ENCODE assay signal across 10 cellular contexts in the genomic region with DNA sequence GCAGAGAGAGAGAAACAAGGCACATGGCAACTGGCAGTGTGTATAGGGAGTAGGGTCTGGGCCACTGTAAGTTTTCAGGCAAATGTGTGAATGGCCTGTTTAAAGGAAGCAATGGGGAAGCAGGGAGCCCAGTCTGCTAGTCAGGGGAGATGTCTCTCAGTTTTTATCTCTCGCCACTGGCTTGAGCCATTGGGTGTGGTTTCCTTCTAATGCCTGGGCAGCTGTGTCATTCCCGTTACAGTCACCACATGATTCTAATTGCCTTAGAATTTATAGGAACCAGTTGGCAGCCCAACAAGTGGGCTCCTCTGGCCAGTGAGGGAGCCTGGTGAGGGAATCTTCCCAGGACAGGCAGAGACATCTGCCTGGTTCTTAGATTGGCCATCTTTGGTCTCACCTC.
DNase-seq lines count a peak whose midpoint lies in the region; ATAC-seq and TF ChIP-seq lines count a peak whose summit lies in the region.
"Had no signal": no experiment of that assay in that cellular context is flagged by ENCODE, and none has a peak within 500 bp of the region (broad histone marks: within the 10 kb centered on the region; RNA-seq: fewer than 3 reads in every experiment).

No MANE protein-coding gene starts in this region.

- no peak overlapping the region for H3K56ac ChIP-seq in mesendoderm (ENCODE audit: low read length)

- H3K23ac ChIP-seq in mesendoderm (ENCODE audit: low read length) = no peak overlapping the region

- in situ Hi-C loops in brain microvascular endothelial cell (cut with HindIII; ENCODE audit: low pct_ligation_motif_present, low sequenced_read_pairs) = no loop called here

- ATAC-seq in HG02852 (IDR thresholded peaks at IDR 0.05; ENCODE audit: unreplicated experiment) = no peak
- ATAC-seq: body of pancreas had no signal

- H4K8ac ChIP-seq in mesendoderm (ENCODE audit: low read depth, low read length) = no peak overlapping the region

- no peak overlapping the region for H2BK5ac ChIP-seq in mesendoderm (ENCODE audit: low read length)

- WGBS in mesendoderm (ENCODE audit: extremely low coverage, insufficient coverage, low lambda C conversion rate) = no CpG with 5 or more reads among the region's 2 CpGs

- POLR2A ChIA-PET in GM10248 (lab: Yijun Ruan, JAX) = no interaction called here

- H3K27me3 ChIP-seq in MG63 (no peaks in the 10 kb centered on the region), brain microvascular endothelial cell (replicated peaks) (no peaks in the 10 kb centered on the region), mesendoderm (ENCODE audit: insufficient read depth, low read length, poor library complexity) (no peaks in the 10 kb centered on the region)
- H3K27me3 ChIP-seq: body of pancreas had no signal

- no peak overlapping the region for H3K9ac ChIP-seq in mesendoderm (ENCODE audit: low read length)

- H3K27ac ChIP-seq in brain microvascular endothelial cell (no peak overlapping the region), mesendoderm (ENCODE audit: low read depth, low read length) (no peak overlapping the region)
- H3K27ac ChIP-seq: body of pancreas had no signal

- DNase-seq in DMS 273 treated with DMSO at 0.1 percent for 48 hours (lab: John Stamatoyannopoulos, UW) = peak; percentile 19
- DNase-seq in MG63 = peak; percentile 90
- peak; percentile 59 for DNase-seq in brain microvascular endothelial cell
- peak; percentile 74 for DNase-seq in mesendoderm
- no peak for DNase-seq in GM10248 (ENCODE audit: extremely low spot score)
- DNase-seq in posterior vena cava (ENCODE audit: low spot score) = no peak
- no peak for DNase-seq in D341Med (ENCODE audit: low spot score)
- DNase-seq: nephron progenitor cell had no signal

- H3K4me1 ChIP-seq in mesendoderm (ENCODE audit: control insufficient read depth, low read depth, low read length) = no peaks in the 10 kb centered on the region
- H3K4me1 ChIP-seq: body of pancreas had no signal

- intact Hi-C loops in posterior vena cava (cut with DNase I) = no loop called here

- no peak overlapping the region for H3K4me2 ChIP-seq in mesendoderm (ENCODE audit: low read length)

- H3K79me2 ChIP-seq in mesendoderm (ENCODE audit: control insufficient read depth, insufficient read depth, low read length) = no peaks in the 10 kb centered on the region

- TF ChIP-seq CTCF in brain microvascular endothelial cell (IDR thresholded peaks at IDR 0.05; ENCODE audit: low read depth, low read length, missing control alignments) (no peak), GM10248 (IDR thresholded peaks at IDR 0.05; ENCODE audit: control extremely low read depth, extremely low read depth, low read depth, missing control alignments) (no peak)

- H3K4me3 ChIP-seq in MG63 = no peak overlapping the region
- no peak overlapping the region for H3K4me3 ChIP-seq in brain microvascular endothelial cell (ENCODE audit: low read depth, low read length)
- H3K4me3 ChIP-seq in mesendoderm (ENCODE audit: low read length) = no peak overlapping the region
- H3K4me3 ChIP-seq: body of pancreas had no signal

- no peak overlapping the region for H2AK5ac ChIP-seq in mesendoderm (ENCODE audit: low read length)

- H3K79me1 ChIP-seq in mesendoderm (ENCODE audit: low read length) = no peaks in the 10 kb centered on the region

- no peak overlapping the region for H3K18ac ChIP-seq in mesendoderm (ENCODE audit: low read length)

- H3K36me3 ChIP-seq in MG63 (no peaks in the 10 kb centered on the region), brain microvascular endothelial cell (replicated peaks) (no peaks in the 10 kb centered on the region), mesendoderm (ENCODE audit: control insufficient read depth, insufficient read depth, low read length) (no peaks in the 10 kb centered on the region)

- CTCF ChIA-PET in GM10248 (lab: Yijun Ruan, JAX) = no interaction called here

- H4K5ac ChIP-seq in mesendoderm (ENCODE audit: low read length) = no peak overlapping the region

- no peak overlapping the region for H2BK120ac ChIP-seq in mesendoderm (ENCODE audit: low read depth, low read length)

- no peaks in the 10 kb centered on the region for H3K9me3 ChIP-seq in MG63
- H3K9me3 ChIP-seq: body of pancreas had no signal

- no peak overlapping the region for H3K4ac ChIP-seq in mesendoderm (ENCODE audit: low read depth, low read length)

- no peak overlapping the region for H2BK15ac ChIP-seq in mesendoderm (replicated peaks; ENCODE audit: low read depth)

Comparison
In these comparisons a context has a peak if more than half of its experiments do, and no peak if none do; other contexts are left out.
1. DNase-seq: peak in DMS 273 treated with DMSO at 0.1 percent for 48 hours (single experiment), MG63 (single experiment), brain microvascular endothelial cell (single experiment) and mesendoderm (single experiment); none in GM10248 (single experiment), posterior vena cava (single experiment) and D341Med (single experiment).